Comparison of ENCODE assay signal across 2 cellular contexts in genomic region chr17:80671039-80671822, GRCh38.
TF ChIP-seq lines count a peak whose summit lies in the region.

No MANE protein-coding gene starts in this region.

TF ChIP-seq in GM23338, 12 proteins besides CTCF, POLR2A, EP300 and RAD21:
- TF ChIP-seq ZNF462 (CRISPR knock-in tag; IDR thresholded peaks at IDR 0.05) (no peak), POLR2AphosphoS5 (IDR thresholded peaks at IDR 0.05; ENCODE audit: low read depth) (no peak), ZNF114 (CRISPR knock-in tag; IDR thresholded peaks at IDR 0.05) (no peak)

TF ChIP-seq in K562, 482 proteins besides CTCF, POLR2A, EP300 and RAD21 (continued from another document):
- TF ChIP-seq AFF1 (IDR thresholded peaks at IDR 0.05; ENCODE audit: low read depth in 1 of 2, partially characterized antibody in 2 of 2) (no peak), ZNF282 (CRISPR knock-in tag; IDR thresholded peaks at IDR 0.05) (no peak), MAX (CRISPR knock-in tag; IDR thresholded peaks at IDR 0.05) (no peak), LARP7 (IDR thresholded peaks at IDR 0.05) (no peak), SMARCC2 (IDR thresholded peaks at IDR 0.05; ENCODE audit: low read depth) (no peak), RERE (CRISPR knock-in tag; IDR thresholded peaks at IDR 0.05; ENCODE audit: borderline replicate concordance) (no peak)
